Comparison of ENCODE assay signal across 8 cellular contexts in the genomic region with DNA sequence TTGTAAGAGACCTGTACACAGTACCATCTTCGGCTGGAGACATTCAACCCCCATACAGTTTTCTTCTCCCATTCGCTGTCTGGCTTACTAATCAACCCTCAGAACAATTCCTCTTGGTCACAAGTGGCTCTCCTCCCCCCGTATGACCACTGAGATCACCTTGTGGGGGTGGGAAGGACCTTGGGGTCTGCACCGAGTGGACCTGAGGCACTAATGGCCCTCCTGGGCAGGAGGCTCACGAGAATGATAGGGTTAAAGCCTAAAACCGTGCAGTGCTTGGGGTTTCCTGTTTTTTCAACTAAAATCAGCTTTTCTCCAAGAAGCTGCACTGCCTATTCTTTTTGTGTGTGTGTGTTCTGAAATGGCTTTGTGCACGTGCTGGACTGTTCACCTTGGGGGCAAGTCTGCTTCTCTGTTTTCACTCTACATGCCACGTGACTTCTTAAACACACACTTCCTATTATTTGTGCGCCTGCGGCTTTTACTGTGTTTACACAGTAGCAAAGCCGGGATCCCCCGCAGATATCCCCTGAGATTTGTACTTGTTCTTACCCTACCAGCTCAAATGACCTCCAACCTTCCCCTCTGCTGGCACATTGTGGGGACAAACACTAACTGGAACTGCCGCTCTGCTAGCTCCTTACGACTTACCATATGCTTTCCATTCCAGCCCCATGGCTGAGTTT. TPM values are rescaled to one million over a fixed set of nuclear protein-coding genes. Genes with fewer than 3 reads are reported as not detected.
A peak's percentile ranks its signal among the peaks of the same experiment; 100 is the strongest.
DNase-seq lines count a peak whose midpoint lies in the region; ATAC-seq and TF ChIP-seq lines count a peak whose summit lies in the region.

No MANE protein-coding gene starts in this region.

- H3K36me3 Mint-ChIP-seq in activated naive CD4-positive, alpha-beta T cell treated with anti-CD3 and anti-CD28 coated beads, Interleukin-2, amount 50 U/mL, for 72 hours = peaks cover 21 to 46% of the 10 kb centered on the region in 2 donors
- H3K36me3 Mint-ChIP-seq in natural killer cell treated with Interleukin-12 subunit alpha and Interleukin-12 subunit beta and Interleukin-15 and Interleukin-18, amount 100 ng/mL, for 72 hours = peaks cover 15% of the 10 kb centered on the region

- H3K27me3 Mint-ChIP-seq in natural killer cell treated with Interleukin-12 subunit alpha and Interleukin-12 subunit beta and Interleukin-15 and Interleukin-18, amount 100 ng/mL, for 72 hours = no peaks in the 10 kb centered on the region

- no peaks in the 10 kb centered on the region for H3K27me3 ChIP-seq in BE2C

- H3K9me3 Mint-ChIP-seq in activated naive CD4-positive, alpha-beta T cell treated with anti-CD3 and anti-CD28 coated beads, Interleukin-2, amount 50 U/mL, for 72 hours = peaks cover 4 to 11% of the 10 kb centered on the region in 2 donors
- H3K9me3 Mint-ChIP-seq in natural killer cell treated with Interleukin-12 subunit alpha and Interleukin-12 subunit beta and Interleukin-15 and Interleukin-18, amount 100 ng/mL, for 72 hours = peaks cover 6% of the 10 kb centered on the region

- TF ChIP-seq CTCF in BE2C (IDR thresholded peaks at IDR 0.05; ENCODE audit: low read depth, low read length) = no peak

- H3K9me3 ChIP-seq in BE2C = no peaks in the 10 kb centered on the region

- peak overlapping the region; percentile 81 to 92 for H3K27ac Mint-ChIP-seq in activated naive CD4-positive, alpha-beta T cell treated with anti-CD3 and anti-CD28 coated beads, Interleukin-2, amount 50 U/mL, for 72 hours
- peak overlapping the region; percentile 63 to 75 for H3K27ac Mint-ChIP-seq in natural killer cell treated with Interleukin-12 subunit alpha and Interleukin-12 subunit beta and Interleukin-15 and Interleukin-18, amount 100 ng/mL, for 72 hours

- no peak overlapping the region; the same call in 1 of the 2 replicates for H3K4me3 ChIP-seq in BE2C (ENCODE audit: low read depth, low read length)

- H3K36me3 ChIP-seq in BE2C = peaks cover 28% of the 10 kb centered on the region

- peak; percentile 50 for DNase-seq in BE2C
- peak; percentile 93 for DNase-seq in NCI-H345 (lab: John Stamatoyannopoulos, UW)
- no peak for DNase-seq in activated naive CD4-positive, alpha-beta T cell treated with anti-CD3 and anti-CD28 coated beads, Interleukin-2, amount 50 U/mL, for 72 hours (ENCODE audit: low spot score in 2 of 2)
- DNase-seq in natural killer cell treated with Interleukin-12 subunit alpha and Interleukin-12 subunit beta and Interleukin-15 and Interleukin-18, amount 100 ng/mL, for 72 hours (ENCODE audit: low spot score) = no peak
- no peak for DNase-seq in SW 1271 (lab: John Stamatoyannopoulos, UW)
- DNase-seq in NCI-H2029 (lab: John Stamatoyannopoulos, UW) = no peak

- peak; percentile 79 for ATAC-seq in GM18873 (IDR thresholded peaks at IDR 0.05; ENCODE audit: low FRiP score, unreplicated experiment)
- ATAC-seq in HG03064 (IDR thresholded peaks at IDR 0.05; ENCODE audit: low read depth, unreplicated experiment) = peak; percentile 60
- peak in 1 of 2 donors; percentile 7 for ATAC-seq in activated naive CD4-positive, alpha-beta T cell treated with anti-CD3 and anti-CD28 coated beads, Interleukin-2, amount 50 U/mL, for 72 hours
- peak; percentile 10 to 54 for ATAC-seq in natural killer cell treated with Interleukin-12 subunit alpha and Interleukin-12 subunit beta and Interleukin-15 and Interleukin-18, amount 100 ng/mL, for 72 hours

- H3K4me1 ChIP-seq in BE2C = peaks cover 15% of the 10 kb centered on the region

- H3K4me1 Mint-ChIP-seq in natural killer cell treated with Interleukin-12 subunit alpha and Interleukin-12 subunit beta and Interleukin-15 and Interleukin-18, amount 100 ng/mL, for 72 hours (ENCODE audit: low read depth in 2 of 2) = peaks cover 44 to 59% of the 10 kb centered on the region in 2 donors

- H3K4me3 Mint-ChIP-seq in natural killer cell treated with Interleukin-12 subunit alpha and Interleukin-12 subunit beta and Interleukin-15 and Interleukin-18, amount 100 ng/mL, for 72 hours = peak overlapping the region; percentile 77

RNA-seq across cellular contexts. Expression of a gene that starts 12.3 kb away (rescaled TPM):
- 41.6 TPM for polyA plus RNA-seq in BE2C (2012; ENCODE audit: insufficient read depth, insufficient read length, low read depth)
- 10 to 100 TPM; 69.4 to 71.1 TPM for total RNA-seq in activated naive CD4-positive, alpha-beta T cell treated with anti-CD3 and anti-CD28 coated beads, Interleukin-2, amount 50 U/mL, for 72 hours
- total RNA-seq in natural killer cell treated with Interleukin-12 subunit alpha and Interleukin-12 subunit beta and Interleukin-15 and Interleukin-18, amount 100 ng/mL, for 72 hours = 10 to 100 TPM; 50.1 to 79.4 TPM

Comparison
In these comparisons a context has a peak if more than half of its experiments do, and no peak if none do; other contexts are left out.
1. DNase-seq: peak in BE2C (single experiment) and NCI-H345 (single experiment); none in activated naive CD4-positive, alpha-beta T cell treated with anti-CD3 and anti-CD28 coated beads, Interleukin-2, amount 50 U/mL, for 72 hours (0 of 2), natural killer cell treated with Interleukin-12 subunit alpha and Interleukin-12 subunit beta and Interleukin-15 and Interleukin-18, amount 100 ng/mL, for 72 hours (single experiment), SW 1271 (0 of 2) and NCI-H2029 (single experiment).